In genomic region chr1:53572061-53572801, GRCh38 we compare ENCODE assay signal across 8 cellular contexts.
DNase-seq lines count a peak whose midpoint lies in the region; ATAC-seq and TF ChIP-seq lines count a peak whose summit lies in the region.

No MANE protein-coding gene starts in this region.

- WGBS in mesodermal cell (ENCODE audit: insufficient coverage in 2 of 2), 2 experiments = 65 to 77% methylated on average over 3 to 4 of the region's 4 CpGs

- no peak overlapping the region for H3K4me3 Mint-ChIP-seq in MCF 10A (ENCODE audit: unreplicated experiment)
- no peak overlapping the region for H3K4me3 Mint-ChIP-seq in T-helper 17 cell

- ATAC-seq in GM18867 (IDR thresholded peaks at IDR 0.05; ENCODE audit: unreplicated experiment) (no peak), T-helper 17 cell (no peak)
- no peak for ATAC-seq in activated CD4-positive, CD25-positive, alpha-beta regulatory T cell treated with anti-CD3 and anti-CD28 coated beads, Interleukin-2, amount 50 U/mL, for 24 hours

- no peak overlapping the region for H3K27ac Mint-ChIP-seq in MCF 10A (ENCODE audit: low read depth, unreplicated experiment)
- no peak overlapping the region for H3K27ac Mint-ChIP-seq in T-helper 17 cell

- peaks cover 8% of the 10 kb centered on the region for H3K9me3 Mint-ChIP-seq in MCF 10A (ENCODE audit: unreplicated experiment)

- CTCF ChIA-PET in MCF 10A (lab: Yijun Ruan, JAX) (interaction anchor here (0.6 to 1.1 kb wide), 6 partner anchors 10 to 1803 kb away, joined by 3 to 4 read pairs (median 3); no protein-coding TSS in a partner anchor), GM10248 (lab: Yijun Ruan, JAX) (interaction anchor here (0.8 to 1.4 kb wide), 3 partner anchors 9 to 36 kb away, joined by 3 read pairs; no protein-coding TSS in a partner anchor)

- peaks cover 5% of the 10 kb centered on the region for H3K9me3 ChIP-seq in mesodermal cell (ENCODE audit: control insufficient read depth, low read length)
- H3K9me3 ChIP-seq in T-helper 17 cell (ENCODE audit: control insufficient read depth, low read length, poor library complexity, severe bottlenecking) = no peaks in the 10 kb centered on the region

- H3K4me1 ChIP-seq in mesodermal cell (ENCODE audit: control insufficient read depth, insufficient read depth, low read length, poor library complexity, severe bottlenecking) = peaks cover 10% of the 10 kb centered on the region

- H3K36me3 Mint-ChIP-seq in MCF 10A (ENCODE audit: insufficient read depth, unreplicated experiment) (no peaks in the 10 kb centered on the region), T-helper 17 cell (ENCODE audit: low read depth) (no peaks in the 10 kb centered on the region)

- POLR2A ChIA-PET in MCF 10A (lab: Yijun Ruan, JAX) = interaction anchor here (1.0 kb wide), 1 partner anchor 134 kb away, joined by 3 read pairs; no protein-coding TSS in a partner anchor
- POLR2A ChIA-PET in GM10248 (lab: Yijun Ruan, JAX) = no interaction called here

- peak; percentile 73 for DNase-seq in DMS79 treated with DMSO at 0.1 percent for 48 hours (lab: John Stamatoyannopoulos, UW)
- DNase-seq in NCI-H1694 (lab: John Stamatoyannopoulos, UW) = peak; percentile 95
- peak; percentile 77 for DNase-seq in MCF 10A (ENCODE audit: unreplicated experiment)
- DNase-seq in GM10248 (ENCODE audit: extremely low spot score) = no peak
- DNase-seq in T-helper 17 cell = no peak

- H3K27ac ChIP-seq in mesodermal cell (ENCODE audit: low read depth, low read length, severe bottlenecking) = peak overlapping the region; percentile 29

- no TSS peak for BruUV-seq in MCF 10A (replicated peaks; lab: Mats Ljungman, UMichigan)

- no peaks in the 10 kb centered on the region for H3K36me3 ChIP-seq in mesodermal cell (ENCODE audit: control insufficient read depth, insufficient read depth, low read length)

- H3K4me3 ChIP-seq in mesodermal cell (ENCODE audit: extremely low read depth, insufficient read depth, low read length, poor library complexity, severe bottlenecking) = no peak overlapping the region

- peaks cover 24% of the 10 kb centered on the region for H3K27me3 Mint-ChIP-seq in MCF 10A (ENCODE audit: insufficient read depth, unreplicated experiment)
- H3K27me3 Mint-ChIP-seq in T-helper 17 cell = peaks cover 31% of the 10 kb centered on the region

- intact Hi-C loops in MCF 10A (cut with micrococcal nuclease) = no loop called here

- TF ChIP-seq CTCF in MCF 10A (IDR thresholded peaks at IDR 0.05; ENCODE audit: unreplicated experiment) (no peak), GM10248 (IDR thresholded peaks at IDR 0.05; ENCODE audit: control extremely low read depth, extremely low read depth, low read depth, missing control alignments) (no peak)

- no peaks in the 10 kb centered on the region for H3K4me1 Mint-ChIP-seq in MCF 10A (ENCODE audit: insufficient read depth, unreplicated experiment)
- peaks cover 10% of the 10 kb centered on the region for H3K4me1 Mint-ChIP-seq in T-helper 17 cell

Comparison
In these comparisons a context has a peak if more than half of its experiments do, and no peak if none do; other contexts are left out.
1. DNase-seq: peak in DMS79 treated with DMSO at 0.1 percent for 48 hours (single experiment), NCI-H1694 (single experiment) and MCF 10A (single experiment); none in GM10248 (single experiment) and T-helper 17 cell (0 of 3).